ENCODE assay signal across 31 cellular contexts in genomic region chr10:129808092-129808983, GRCh38.
"Had no signal": no experiment of that assay in that cellular context is flagged by ENCODE, and none has a peak within 500 bp of the region (broad histone marks: within the 10 kb centered on the region; RNA-seq: fewer than 3 reads in every experiment).

No MANE protein-coding gene starts in this region.

- H3K4me3 Mint-ChIP-seq: activated CD4-positive, alpha-beta memory T cell treated with anti-CD3 and anti-CD28 coated beads, Interleukin-2, amount 10 ng/mL, durations not matched to agents 7 days and 5 days; activated CD8-positive, alpha-beta memory T cell treated with anti-CD3 and anti-CD28 coated beads, Interleukin-2, amount 10 ng/mL, durations not matched to agents 7 days and 5 days; activated naive CD8-positive, alpha-beta T cell treated with anti-CD3 and anti-CD28 coated beads for 36 hours; central memory CD8-positive, alpha-beta T cell had no signal

- H3K27ac Mint-ChIP-seq: activated CD4-positive, alpha-beta memory T cell treated with anti-CD3 and anti-CD28 coated beads, Interleukin-2, amount 10 ng/mL, durations not matched to agents 7 days and 5 days; activated CD8-positive, alpha-beta memory T cell treated with anti-CD3 and anti-CD28 coated beads, Interleukin-2, amount 10 ng/mL, durations not matched to agents 7 days and 5 days; activated naive CD8-positive, alpha-beta T cell treated with anti-CD3 and anti-CD28 coated beads for 36 hours had no signal

- H3K36me3 ChIP-seq: cardiac muscle cell, SJCRH30, WERI-Rb-1 had no signal

- H3K4me1 Mint-ChIP-seq: activated CD4-positive, alpha-beta memory T cell treated with anti-CD3 and anti-CD28 coated beads, Interleukin-2, amount 10 ng/mL, durations not matched to agents 7 days and 5 days; activated CD8-positive, alpha-beta memory T cell treated with anti-CD3 and anti-CD28 coated beads, Interleukin-2, amount 10 ng/mL, durations not matched to agents 7 days and 5 days; activated naive CD8-positive, alpha-beta T cell treated with anti-CD3 and anti-CD28 coated beads for 36 hours; central memory CD8-positive, alpha-beta T cell had no signal

- H3K4me3 ChIP-seq: cardiac muscle cell, SJCRH30, SK-N-MC had no signal

- H3K27ac ChIP-seq: cardiac muscle cell, SJCRH30, SK-N-MC, WERI-Rb-1 had no signal

- DNase-seq: activated CD4-positive, alpha-beta memory T cell treated with anti-CD3 and anti-CD28 coated beads, Interleukin-2, amount 10 ng/mL, durations not matched to agents 7 days and 5 days; activated CD4-positive, alpha-beta T cell treated with anti-CD3 and anti-CD28 coated beads for 1 hour; activated CD4-positive, alpha-beta T cell treated with anti-CD3 and anti-CD28 coated beads for 48 hours; activated CD4-positive, CD25-positive, alpha-beta regulatory T cell; activated CD8-positive, alpha-beta memory T cell treated with anti-CD3 and anti-CD28 coated beads for 24 hours; activated CD8-positive, alpha-beta memory T cell treated with anti-CD3 and anti-CD28 coated beads, Interleukin-2, amount 10 ng/mL, durations not matched to agents 7 days and 5 days; activated CD8-positive, alpha-beta memory T cell treated with anti-CD3 and anti-CD28 coated beads, Interleukin-2, amount 50 U/mL, for 48 hours; activated effector memory CD4-positive, alpha-beta T cell treated with Interleukin-2 at 50 U/mL for 16 hours; activated naive CD4-positive, alpha-beta T cell; activated naive CD4-positive, alpha-beta T cell treated with anti-CD3 and anti-CD28 coated beads, Interleukin-2, amount 50 U/mL, for 16 hours; activated naive CD8-positive, alpha-beta T cell treated with anti-CD3 and anti-CD28 coated beads for 36 hours; activated T-cell treated with anti-CD3 and anti-CD28 coated beads, Interleukin-2, amount 50 U/mL, for 48 hours; amniotic stem cell; aorta; Karpas-422; KBM-7; NCI-H146; NCI-H187; NCI-H2029 treated with DMSO at 0.1 percent for 48 hours; NCI-H2171 treated with DMSO at 0.1 percent for 48 hours; NCI-H2227 treated with DMSO at 0.1 percent for 48 hours; NCI-H526; NCI-H774; SHP77; SJCRH30; T1000; WERI-Rb-1 had no signal

- H3K9me3 ChIP-seq: SJCRH30 had no signal

- H3K27me3 Mint-ChIP-seq: activated CD4-positive, alpha-beta memory T cell treated with anti-CD3 and anti-CD28 coated beads, Interleukin-2, amount 10 ng/mL, durations not matched to agents 7 days and 5 days; activated CD8-positive, alpha-beta memory T cell treated with anti-CD3 and anti-CD28 coated beads, Interleukin-2, amount 10 ng/mL, durations not matched to agents 7 days and 5 days had no signal

- H3K4me1 ChIP-seq: SJCRH30 had no signal

- H3K27me3 ChIP-seq: cardiac muscle cell, SJCRH30 had no signal

- ATAC-seq: activated CD8-positive, alpha-beta memory T cell treated with anti-CD3 and anti-CD28 coated beads, Interleukin-2, amount 10 ng/mL, durations not matched to agents 7 days and 5 days; Panc1 had no signal
